Comparison of ENCODE assay signal across 8 cellular contexts in the genomic region with DNA sequence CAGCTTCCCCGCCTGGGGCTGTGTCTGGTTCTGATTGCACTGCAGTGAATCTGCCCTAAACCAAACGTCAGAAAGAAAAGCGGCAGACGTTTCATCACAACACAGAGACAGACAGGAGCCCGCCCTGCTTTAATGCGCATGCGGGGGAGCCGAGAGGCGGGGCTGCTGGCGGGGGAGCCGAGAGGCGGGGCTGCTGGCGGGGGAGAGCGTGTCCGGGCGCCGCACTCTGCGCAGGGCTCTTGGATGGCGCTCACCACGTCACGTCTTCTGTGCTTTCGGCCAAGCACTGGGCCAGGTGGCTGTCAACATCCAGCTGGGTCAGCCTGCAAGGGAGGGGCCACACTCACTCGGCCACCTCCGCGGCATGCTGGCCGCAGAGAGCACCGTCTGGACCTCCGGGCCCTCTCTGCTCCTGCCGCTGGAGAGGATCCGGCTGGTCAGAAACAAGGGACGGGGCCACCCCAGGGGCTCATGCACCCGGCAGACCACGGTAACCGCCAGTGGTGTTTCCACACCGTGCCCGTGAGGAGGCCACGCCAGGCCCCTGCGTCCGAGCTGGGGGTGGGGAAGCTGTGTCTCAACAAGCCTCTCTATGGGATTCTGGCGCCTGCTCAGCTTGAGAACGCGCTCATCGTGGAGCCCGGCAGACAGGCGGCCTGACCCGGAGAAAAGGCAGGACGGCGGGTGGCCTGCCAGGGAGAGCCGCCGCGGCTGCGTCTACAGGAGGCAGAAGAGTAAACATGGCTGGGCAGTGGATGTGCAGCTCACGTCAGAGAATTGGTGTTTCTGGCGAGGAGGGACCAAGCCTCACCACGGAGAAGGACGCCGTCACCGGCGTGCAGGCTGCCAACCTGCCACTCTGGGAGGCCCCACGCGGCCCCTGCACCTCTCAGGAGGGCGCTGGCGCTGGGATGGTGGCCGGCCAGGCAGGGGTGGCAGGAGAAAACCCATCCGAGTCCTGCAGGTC. TPM values are rescaled to one million over a fixed set of nuclear protein-coding genes. Genes with fewer than 3 reads are reported as not detected.
A peak's percentile ranks its signal among the peaks of the same experiment; 100 is the strongest.
DNase-seq lines count a peak whose midpoint lies in the region; ATAC-seq and TF ChIP-seq lines count a peak whose summit lies in the region.

No MANE protein-coding gene starts in this region.

- peaks cover 4 to 18% of the 10 kb centered on the region in 2 donors for H3K36me3 ChIP-seq in ascending aorta
- H3K36me3 ChIP-seq in right atrium auricular region: no peaks in the 10 kb centered on the region
- H3K36me3 ChIP-seq in psoas muscle (ENCODE audit: insufficient read depth in 1 of 2, low read depth in 1 of 2): peaks cover 0 to 2% of the 10 kb centered on the region in 2 donors

- 4 to 7% (median 6%) methylated on average over 53 to 65 of the region's 65 CpGs for WGBS in psoas muscle, 3 donors

- intact Hi-C loops in ascending aorta (cut with DNase I) (loop anchor here (5.0 kb wide), 3 partner anchors 57 to 398 kb away; partner anchors contain the start of genes PANK4 and PRXL2B), psoas muscle (cut with DNase I) (loop anchor here (5.0 kb wide), 2 partner anchors 338 to 343 kb away; partner anchors contain the start of genes HES5 (in 1 of the 2) and PANK4 (in 1 of the 2))

- peak; percentile 44 for ATAC-seq in GM21825 (IDR thresholded peaks at IDR 0.05; ENCODE audit: unreplicated experiment)
- peak; percentile 92 to 97 (median 96) for ATAC-seq in psoas muscle

- H3K27ac ChIP-seq in ascending aorta (peak overlapping the region; percentile 94 to 97), right atrium auricular region (peak overlapping the region; percentile 93 to 97), psoas muscle (peak overlapping the region; percentile 93)

- H3K27me3 ChIP-seq in ascending aorta (no peaks in the 10 kb centered on the region), right atrium auricular region (no peaks in the 10 kb centered on the region), psoas muscle (ENCODE audit: insufficient read depth in 3 of 3, low read length in 2 of 3) (no peaks in the 10 kb centered on the region)

- H3K4me3 ChIP-seq in ascending aorta: peak overlapping the region; percentile 60 to 73
- H3K4me3 ChIP-seq in right atrium auricular region: peak overlapping the region; percentile 55 to 60
- H3K4me3 ChIP-seq in psoas muscle: peak overlapping the region; percentile 72

- H3K4me1 ChIP-seq in ascending aorta (peaks cover 26 to 38% of the 10 kb centered on the region in 2 donors), right atrium auricular region (peaks cover 0 to 51% of the 10 kb centered on the region in 2 donors), psoas muscle (peaks cover 37% of the 10 kb centered on the region)

- peak in 1 of 3 experiments; percentile 3 for TF ChIP-seq CTCF in ascending aorta (IDR thresholded peaks at IDR 0.05)
- no peak for TF ChIP-seq CTCF in right atrium auricular region (IDR thresholded peaks at IDR 0.05)
- TF ChIP-seq CTCF in psoas muscle (IDR thresholded peaks at IDR 0.05): no peak

- peak; percentile 99 for DNase-seq in COLO668 (lab: John Stamatoyannopoulos, UW; ENCODE audit: unreplicated experiment)
- peak; percentile 54 for DNase-seq in NCI-H1436 treated with DMSO at 0.1 percent for 48 hours (lab: John Stamatoyannopoulos, UW)
- DNase-seq in T-helper 2 cell: peak; percentile 75 to 92 (median 84)
- DNase-seq in ascending aorta (ENCODE audit: low spot score in 2 of 2): peak; percentile 86 to 97
- peak; percentile 97 for DNase-seq in right atrium auricular region (ENCODE audit: low spot score)
- peak; percentile 89 to 99 for DNase-seq in psoas muscle
- peak; percentile 96 for DNase-seq in ureter (ENCODE audit: low spot score)

- H3K9me3 ChIP-seq in ascending aorta: no peaks in the 10 kb centered on the region
- no peaks in the 10 kb centered on the region for H3K9me3 ChIP-seq in right atrium auricular region
- H3K9me3 ChIP-seq in psoas muscle: no peaks in the 10 kb centered on the region

RNA-seq across cellular contexts. Expression of gene FAAP20, which starts 4.8 kb away (rescaled TPM):
- total RNA-seq in ascending aorta (38.3 TPM), right atrium auricular region (10 to 100 TPM; 18.5 to 24.3 TPM), psoas muscle (10 to 100 TPM; 17.8 to 26.3 (median 19.4) TPM), ureter (52.3 TPM)
- polyA plus RNA-seq in psoas muscle: 10 to 100 TPM; 22.1 to 48.1 (median 28.2) TPM

RNA-seq across cellular contexts. Expression of gene SKI, which starts 38.4 kb away (rescaled TPM):
- total RNA-seq in ascending aorta (139 TPM), right atrium auricular region (10 to 100 TPM; 36.7 to 57.2 TPM), psoas muscle (10 to 100 TPM; 21.4 to 32.1 (median 30.3) TPM), ureter (77.5 TPM)
- 10 to 100 TPM in 2 of 3 donors, 1 to 10 TPM in 1; 7.7 to 20.9 (median 18.3) TPM for polyA plus RNA-seq in psoas muscle

Comparison
In these comparisons a context has a peak if more than half of its experiments do, and no peak if none do; other contexts are left out.
1. Peak in every context shown above with its lines: DNase-seq, ATAC-seq, H3K4me3 ChIP-seq and H3K27ac ChIP-seq.